Comparison of ENCODE assay signal across 8 cellular contexts in genomic region chr3:126475411-126476114, GRCh38. TPM values are rescaled to one million over a fixed set of nuclear protein-coding genes. Genes with fewer than 3 reads are reported as not detected.
DNase-seq lines count a peak whose midpoint lies in the region; ATAC-seq and TF ChIP-seq lines count a peak whose summit lies in the region.

Gene ZXDC (minus strand): TSS chr3:126475891. CDS start chr3:126475865, 26 bp downstream.

- peak within 1 kb of the TSS; percentile 95 for H3K4me3 Mint-ChIP-seq in activated CD4-positive, alpha-beta T cell treated with anti-CD3 and anti-CD28 coated beads for 36 hours
- peak within 1 kb of the TSS; percentile 85 for H3K4me3 Mint-ChIP-seq in chondrocyte (ENCODE audit: unreplicated experiment)

- peak within 1 kb of the TSS; percentile 89 for H3K4me3 ChIP-seq in BE2C (ENCODE audit: low read depth, low read length)

- peak; percentile 85 for ATAC-seq in HG03432 (IDR thresholded peaks at IDR 0.05; ENCODE audit: unreplicated experiment)
- peak; percentile 88 for ATAC-seq in activated CD4-positive, alpha-beta T cell treated with anti-CD3 and anti-CD28 coated beads for 36 hours

- peaks cover 40% of the 10 kb centered on the region for H3K4me1 Mint-ChIP-seq in activated CD4-positive, alpha-beta T cell treated with anti-CD3 and anti-CD28 coated beads for 36 hours
- peaks cover 40% of the 10 kb centered on the region for H3K4me1 Mint-ChIP-seq in chondrocyte (ENCODE audit: low read depth)

- TF ChIP-seq CTCF in BE2C (IDR thresholded peaks at IDR 0.05; ENCODE audit: low read depth, low read length) = peak; percentile 45
- TF ChIP-seq CTCF in chondrocyte (IDR thresholded peaks at IDR 0.05) = peak; percentile 69

- intact Hi-C loops in activated CD4-positive, alpha-beta T cell treated with anti-CD3 and anti-CD28 coated beads for 36 hours (cut with DNase I, micrococcal nuclease) = loop anchor here (1.0 to 10.0 kb wide), 16 partner anchors 118 to 1741 kb away; partner anchors contain the start of genes KLF15 (in 2 of the 2), SLC41A3 (in 2 of the 2), CHCHD6 (in 1 of the 2) and MCM2 (in 1 of the 2)

- peaks cover 3% of the 10 kb centered on the region; the same call in 1 of the 2 replicates for H3K27me3 ChIP-seq in BE2C

- peaks cover 6% of the 10 kb centered on the region for H3K36me3 ChIP-seq in BE2C

- POLR2A ChIA-PET in activated CD4-positive, alpha-beta T cell treated with anti-CD3 and anti-CD28 coated beads for 36 hours (lab: Charles Lee) = no interaction called here

- peak; percentile 88 for TF ChIP-seq POLR2A in GM19193 (IDR thresholded peaks at IDR 0.05; ENCODE audit: extremely low read depth, insufficient read depth, insufficient read length)

- peak within 1 kb of the TSS; percentile 91 for H3K27ac Mint-ChIP-seq in activated CD4-positive, alpha-beta T cell treated with anti-CD3 and anti-CD28 coated beads for 36 hours
- H3K27ac Mint-ChIP-seq in chondrocyte (ENCODE audit: unreplicated experiment) = peak within 1 kb of the TSS; percentile 80

- no peaks in the 10 kb centered on the region for H3K27me3 Mint-ChIP-seq in activated CD4-positive, alpha-beta T cell treated with anti-CD3 and anti-CD28 coated beads for 36 hours
- no peaks in the 10 kb centered on the region for H3K27me3 Mint-ChIP-seq in chondrocyte (ENCODE audit: low read depth)

- H3K36me3 Mint-ChIP-seq in activated CD4-positive, alpha-beta T cell treated with anti-CD3 and anti-CD28 coated beads for 36 hours (ENCODE audit: low read depth) = peaks cover 23% of the 10 kb centered on the region
- H3K36me3 Mint-ChIP-seq in chondrocyte (ENCODE audit: low read depth) = peaks cover 7% of the 10 kb centered on the region

- peaks cover 14% of the 10 kb centered on the region for H3K4me1 ChIP-seq in BE2C

- no peaks in the 10 kb centered on the region for H3K9me3 ChIP-seq in BE2C

- H3K9me3 Mint-ChIP-seq in activated CD4-positive, alpha-beta T cell treated with anti-CD3 and anti-CD28 coated beads for 36 hours (ENCODE audit: low read depth) = no peaks in the 10 kb centered on the region
- no peaks in the 10 kb centered on the region for H3K9me3 Mint-ChIP-seq in chondrocyte (ENCODE audit: low read depth)

- peak; percentile 97 for DNase-seq in BE2C
- DNase-seq in NCI-H510A treated with DMSO at 0.1 percent for 48 hours (lab: John Stamatoyannopoulos, UW) = peak; percentile 66
- peak; percentile 96 for DNase-seq in activated CD4-positive, alpha-beta T cell treated with anti-CD3 and anti-CD28 coated beads for 36 hours
- DNase-seq in chondrocyte (ENCODE audit: low spot score) = peak; percentile 96
- peak; percentile 96 for DNase-seq in kidney tubule cell (ENCODE audit: low spot score)
- DNase-seq in stimulated activated CD4-positive, alpha-beta T cell treated with anti-CD3 and anti-CD28 coated beads, Interleukin-1b, Interleukin-23, amount 100 ng/mL, for 1 hour (ENCODE audit: low read depth in 2 of 2) = peak; percentile 85 to 87

- CTCF ChIA-PET in activated CD4-positive, alpha-beta T cell treated with anti-CD3 and anti-CD28 coated beads for 36 hours (lab: Charles Lee) = interaction anchor here (0.6 to 2.1 kb wide), 5 partner anchors 9 to 127 kb away, joined by 3 to 7 read pairs (median 3); no protein-coding TSS in a partner anchor

RNA-seq across cellular contexts. Expression of gene ZXDC, which starts in this region (rescaled TPM):
- polyA plus RNA-seq in BE2C (2012; ENCODE audit: insufficient read depth, insufficient read length, low read depth) = 27.0 TPM
- 10 to 100 TPM; 21.6 to 23.1 TPM for total RNA-seq in activated CD4-positive, alpha-beta T cell treated with anti-CD3 and anti-CD28 coated beads for 36 hours
- 26.3 to 29.7 TPM (median 26.6 TPM) in 3 replicates for total RNA-seq in chondrocyte

Comparison
In these comparisons a context has a peak if more than half of its experiments do, and no peak if none do; other contexts are left out.
1. Peak in every context shown above with its lines: DNase-seq, ATAC-seq and H3K4me3 ChIP-seq.